ENCODE assay signal across 1 cellular context in the genomic region with DNA sequence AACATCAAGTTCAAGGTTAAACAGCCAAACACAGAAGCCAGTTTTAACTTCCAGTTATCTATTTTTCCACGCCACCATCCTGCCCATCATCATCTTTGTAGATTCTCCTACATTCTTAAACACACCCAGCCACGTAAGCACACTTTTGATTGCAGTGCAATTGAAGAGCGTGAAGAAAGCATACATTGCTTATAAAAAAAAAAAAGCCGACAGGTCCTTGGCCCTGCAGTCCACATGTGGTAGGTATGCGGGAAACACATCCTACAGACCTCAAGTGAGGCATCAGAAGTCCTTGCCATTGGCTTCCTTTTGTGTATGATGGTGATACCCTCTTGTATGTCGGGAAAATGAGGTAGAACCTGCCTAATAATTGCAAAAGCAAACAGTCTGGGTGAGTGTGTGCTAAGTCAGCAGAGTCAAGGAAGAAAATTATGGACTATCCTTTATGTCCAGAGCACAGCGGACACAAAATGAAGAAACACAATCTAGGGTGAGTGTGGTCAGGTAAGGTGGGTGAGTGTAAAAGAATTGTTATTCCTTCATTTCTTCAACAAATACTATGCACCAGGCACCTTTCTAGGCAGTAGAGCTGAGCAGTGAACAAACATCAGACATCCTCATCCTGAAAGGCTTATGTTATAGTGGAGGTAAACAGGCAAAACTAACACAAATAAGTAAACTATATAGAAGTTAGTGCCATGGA.
TF ChIP-seq lines count a peak whose summit lies in the region.

No MANE protein-coding gene starts in this region.

TF ChIP-seq in HepG2, 621 proteins besides CTCF, POLR2A, EP300 and RAD21:
- TF ChIP-seq POLR2G (IDR thresholded peaks at IDR 0.05; ENCODE audit: low read depth, low read length), result 0 out of 2 replicates have a peak, but pooled peaks have one; percentile 8
- no peak for TF ChIP-seq RARG (CRISPR knock-in tag; IDR thresholded peaks at IDR 0.05; ENCODE audit: low read depth)
- TF ChIP-seq POLR2AphosphoS2 (IDR thresholded peaks at IDR 0.05; ENCODE audit: low read depth, low read length), result peak; percentile 18; the same call in 1 of the 2 replicates
- TF ChIP-seq RBM22 (optimal IDR thresholded peaks at IDR 0.05; ENCODE audit: low read length), result peak; percentile 40
- no peak for TF ChIP-seq ZNF460 (CRISPR knock-in tag; IDR thresholded peaks at IDR 0.05; ENCODE audit: borderline replicate concordance)
- TF ChIP-seq RCOR2 (CRISPR knock-in tag; IDR thresholded peaks at IDR 0.05), result no peak
TF ChIP-seq in HepG2: peak in this region for 3.
